ENCODE assay signal across 29 cellular contexts in genomic region chr11:94049351-94049750, GRCh38. TPM values are rescaled to one million over a fixed set of nuclear protein-coding genes. Genes with fewer than 3 reads are reported as not detected.
A peak's percentile ranks its signal among the peaks of the same experiment; 100 is the strongest.
DNase-seq lines count a peak whose midpoint lies in the region; ATAC-seq, FAIRE-seq and TF ChIP-seq lines count a peak whose summit lies in the region.
"Had no signal": no experiment of that assay in that cellular context is flagged by ENCODE, and none has a peak within 500 bp of the region (broad histone marks: within the 10 kb centered on the region; RNA-seq: fewer than 3 reads in every experiment).

No MANE protein-coding gene starts in this region.

- POLR2A ChIA-PET in HepG2 (lab: Yijun Ruan, JAX) = no interaction called here

- in situ Hi-C loops in HepG2 (cut with HindIII; ENCODE audit: extremely low pct_ligation_motif_present, low pct_unique_long_range_greater_than_20kb) = no loop called here

- no peak overlapping the region for H3K27ac Mint-ChIP-seq in activated T-cell treated with anti-CD3 and anti-CD28 coated beads, Interleukin-2, amount 50 U/mL, for 72 hours
- H3K27ac Mint-ChIP-seq: activated B cell treated with CpG ODN at 0.5 μM for 24 hours; activated naive CD8-positive, alpha-beta T cell; stimulated activated naive CD8-positive, alpha-beta T cell treated with anti-CD3 and anti-CD28 coated beads, Interleukin-15, Interleukin-2, amounts not matched to agents 100 ng/mL and 50 ng/mL, for 24 hours had no signal

- DNase-seq in DMS153 treated with DMSO at 0.1 percent for 48 hours (lab: John Stamatoyannopoulos, UW; ENCODE audit: unreplicated experiment) (peak; percentile 90), NCI-H1105 (lab: John Stamatoyannopoulos, UW) (peak; percentile 92), NCI-H2196 (lab: John Stamatoyannopoulos, UW; ENCODE audit: unreplicated experiment) (peak; percentile 67), bronchial epithelial cell (ENCODE audit: low read depth) (peak; percentile 54), right lobe of liver (no peak), HepG2 (ENCODE audit: low spot score) (no peak)
- no peak for DNase-seq in activated CD8-positive, alpha-beta memory T cell treated with anti-CD3 and anti-CD28 coated beads, Interleukin-2, amount 50 U/mL, for 4 hours
- no peak for DNase-seq in activated T-cell treated with anti-CD3 and anti-CD28 coated beads, Interleukin-2, amount 50 U/mL, for 72 hours
- DNase-seq: activated B cell treated with CpG ODN at 0.5 μM for 24 hours; activated CD4-positive, alpha-beta T cell treated with anti-CD3 and anti-CD28 coated beads, Interleukin-2, amount 50 U/mL, for 48 hours; activated CD8-positive, alpha-beta memory T cell treated with anti-CD3 and anti-CD28 coated beads, Interleukin-2, amount 50 U/mL, for 48 hours; C1 segment of cervical spinal cord; dermis blood vessel endothelial cell; NCI-H1436 treated with DMSO at 0.1 percent for 48 hours; NCI-H524 treated with DMSO at 0.1 percent for 48 hours; stimulated activated CD4-positive, alpha-beta T cell treated with anti-CD3 and anti-CD28 coated beads, Interleukin-4, amount 100 ng/mL, for 4 hours; T-helper 9 cell had no signal

- no peaks in the 10 kb centered on the region for H3K9me3 Mint-ChIP-seq in activated T-cell treated with anti-CD3 and anti-CD28 coated beads, Interleukin-2, amount 50 U/mL, for 72 hours
- H3K9me3 Mint-ChIP-seq: central memory CD8-positive, alpha-beta T cell; neural crest cell; stimulated activated naive CD8-positive, alpha-beta T cell treated with anti-CD3 and anti-CD28 coated beads, Interleukin-15, Interleukin-2, amounts not matched to agents 100 ng/mL and 50 ng/mL, for 24 hours had no signal

- ATAC-seq in right lobe of liver (no peak), HepG2 (no peak)
- ATAC-seq in activated T-cell treated with anti-CD3 and anti-CD28 coated beads, Interleukin-2, amount 50 U/mL, for 72 hours (replicated peaks in 1 of 2) = no peak
- ATAC-seq: Right ventricle myocardium inferior, sciatic nerve had no signal

- H3K36me3 ChIP-seq in bronchial epithelial cell (ENCODE audit: control insufficient read depth, insufficient read depth, low read length) (no peaks in the 10 kb centered on the region), right lobe of liver (no peaks in the 10 kb centered on the region), HepG2 (replicated peaks in 1 of 2; ENCODE audit: control insufficient read depth in 1 of 2, insufficient read depth in 2 of 2, low read length in 2 of 2) (no peaks in the 10 kb centered on the region)
- H3K36me3 ChIP-seq: ascending aorta had no signal

- no peak overlapping the region for H3K4me3 ChIP-seq in bronchial epithelial cell (ENCODE audit: low read depth, low read length)
- no peak overlapping the region for H3K4me3 ChIP-seq in right lobe of liver
- H3K4me3 ChIP-seq in HepG2 (replicated peaks in 1 of 3; ENCODE audit: insufficient read depth in 1 of 3, low read depth in 2 of 3, low read length in 3 of 3) = no peak overlapping the region
- H3K4me3 ChIP-seq: ascending aorta, lung had no signal

- no peak for FAIRE-seq in bronchial epithelial cell (lab: Jason Lieb, UNC)
- no peak for FAIRE-seq in HepG2 (lab: Jason Lieb, UNC)
- FAIRE-seq: D721Med had no signal

- H3K27me3 Mint-ChIP-seq in activated T-cell treated with anti-CD3 and anti-CD28 coated beads, Interleukin-2, amount 50 U/mL, for 72 hours (ENCODE audit: low read depth) = peaks cover 18% of the 10 kb centered on the region
- H3K27me3 Mint-ChIP-seq: activated B cell treated with CpG ODN at 0.5 μM for 24 hours had no signal

- no peaks in the 10 kb centered on the region for H3K36me3 Mint-ChIP-seq in activated T-cell treated with anti-CD3 and anti-CD28 coated beads, Interleukin-2, amount 50 U/mL, for 72 hours (ENCODE audit: insufficient read depth in 2 of 2)
- H3K36me3 Mint-ChIP-seq: activated naive CD8-positive, alpha-beta T cell had no signal

- TF ChIP-seq EP300 in HepG2 (IDR thresholded peaks at IDR 0.05; ENCODE audit: low read depth in 2 of 2, low read length in 2 of 2) (no peak), HepG2 (CRISPR knock-in tag; IDR thresholded peaks at IDR 0.05; ENCODE audit: borderline replicate concordance) (no peak)

- 60% methylated on average over 1 of the region's 1 CpG for WGBS in right lobe of liver (ENCODE audit: insufficient coverage, low coverage, low lambda C conversion rate, missing lambda C conversion rate)
- 11% methylated on average over 1 of the region's 1 CpG for WGBS in HepG2 (ENCODE audit: low lambda C conversion rate)

- no peak overlapping the region for H3K4me2 ChIP-seq in HepG2 (ENCODE audit: low read depth, low read length)

- no TSS peak for BruUV-seq in HepG2 (replicated peaks; lab: Mats Ljungman, UMichigan)

- H3K27me3 ChIP-seq in bronchial epithelial cell (ENCODE audit: control insufficient read depth, insufficient read depth, low read length) (no peaks in the 10 kb centered on the region), right lobe of liver (no peaks in the 10 kb centered on the region), HepG2 (ENCODE audit: control insufficient read depth in 1 of 2, insufficient read depth in 2 of 2, low read length in 2 of 2) (no peaks in the 10 kb centered on the region)
- H3K27me3 ChIP-seq: ascending aorta had no signal

- H3K4me1 Mint-ChIP-seq in activated T-cell treated with anti-CD3 and anti-CD28 coated beads, Interleukin-2, amount 50 U/mL, for 72 hours (ENCODE audit: low read depth) = no peaks in the 10 kb centered on the region
- H3K4me1 Mint-ChIP-seq: activated B cell treated with CpG ODN at 0.5 μM for 24 hours; central memory CD8-positive, alpha-beta T cell; neural crest cell had no signal

- H3K79me2 ChIP-seq in HepG2 (ENCODE audit: insufficient read depth, low read length) = no peaks in the 10 kb centered on the region

- TF ChIP-seq CTCF in bronchial epithelial cell (IDR thresholded peaks at IDR 0.05; ENCODE audit: insufficient read depth, low read length, severe bottlenecking) (no peak), right lobe of liver (IDR thresholded peaks at IDR 0.05) (no peak), HepG2 (CRISPR knock-in tag; IDR thresholded peaks at IDR 0.05) (no peak)

- no peak overlapping the region for H3K9ac ChIP-seq in HepG2 (ENCODE audit: insufficient read depth, low read depth, low read length)

- CTCF ChIA-PET in HepG2 (lab: Yijun Ruan, JAX; ENCODE audit: low intra/inter-chr PET ratio, low total read pairs) = no interaction called here

- no peaks in the 10 kb centered on the region for H4K20me1 ChIP-seq in HepG2 (ENCODE audit: insufficient read depth, low read length)

- no peak for TF ChIP-seq POLR2A in right lobe of liver (IDR thresholded peaks at IDR 0.05)
- TF ChIP-seq POLR2A in HepG2 (IDR thresholded peaks at IDR 0.05; ENCODE audit: insufficient read depth in 1 of 2, low read depth in 2 of 2, low read length in 2 of 2) = no peak

- H2AFZ ChIP-seq in HepG2 (ENCODE audit: low read length) = no peak overlapping the region

- H3K4me1 ChIP-seq in right lobe of liver (no peaks in the 10 kb centered on the region), HepG2 (ENCODE audit: insufficient read depth, low read length) (no peaks in the 10 kb centered on the region)
- H3K4me1 ChIP-seq: ascending aorta had no signal

- intact Hi-C loops in right lobe of liver (cut with DNase I) (no loop called here), HepG2 (cut with micrococcal nuclease; ENCODE audit: unreplicated experiment) (no loop called here)

- H3K27ac ChIP-seq in right lobe of liver (no peak overlapping the region), HepG2 (ENCODE audit: extremely low read length, insufficient read depth, low read length) (no peak overlapping the region)
- H3K27ac ChIP-seq: ascending aorta had no signal

- no peak for TF ChIP-seq RAD21 in HepG2 (CRISPR knock-in tag; IDR thresholded peaks at IDR 0.05)

- H3K9me3 ChIP-seq in right lobe of liver (no peaks in the 10 kb centered on the region), HepG2 (ENCODE audit: low read length) (no peaks in the 10 kb centered on the region)
- H3K9me3 ChIP-seq: ascending aorta had no signal

- no peak overlapping the region for H3K4me3 Mint-ChIP-seq in activated T-cell treated with anti-CD3 and anti-CD28 coated beads, Interleukin-2, amount 50 U/mL, for 72 hours
- H3K4me3 Mint-ChIP-seq: activated B cell treated with CpG ODN at 0.5 μM for 24 hours; activated naive CD8-positive, alpha-beta T cell; central memory CD8-positive, alpha-beta T cell; neural crest cell; stimulated activated naive CD8-positive, alpha-beta T cell treated with anti-CD3 and anti-CD28 coated beads, Interleukin-15, Interleukin-2, amounts not matched to agents 100 ng/mL and 50 ng/mL, for 24 hours had no signal

TF ChIP-seq in HepG2, 621 proteins besides CTCF, POLR2A, EP300 and RAD21 (continues in another document):
- TF ChIP-seq ZNF292 (CRISPR knock-in tag; IDR thresholded peaks at IDR 0.05; ENCODE audit: borderline replicate concordance, low read depth) = no peak
- TF ChIP-seq PHF5A (CRISPR knock-in tag; IDR thresholded peaks at IDR 0.05; ENCODE audit: low read depth, unreplicated experiment) = no peak
- TF ChIP-seq YEATS2 (CRISPR knock-in tag; IDR thresholded peaks at IDR 0.05; ENCODE audit: borderline replicate concordance) = no peak

RNA-seq across cellular contexts. Expression of gene HEPHL1, which starts 28.2 kb away (rescaled TPM):
- 0.26 and 0.51 TPM in 2 replicates for total RNA-seq in bronchial epithelial cell
- total RNA-seq in right lobe of liver = not detected
- not detected for total RNA-seq in activated T-cell treated with anti-CD3 and anti-CD28 coated beads, Interleukin-2, amount 50 U/mL, for 72 hours
- total RNA-seq in HepG2 (2016; rRNA removed; fragmentation: Illumina TruSeq; extraction: Trizol) = 0.04 and 0.07 TPM in 2 replicates
- total RNA-seq in HepG2 (2016; cell fraction: cytosol; rRNA removed; fragmentation: Illumina TruSeq; extraction: Trizol; ENCODE audit: low read depth) = not detected in 2 replicates
- 0.02 and 0.09 TPM in 2 replicates for total RNA-seq in HepG2 (2016; cell fraction: insoluble cytoplasmic fraction; rRNA removed; fragmentation: Illumina TruSeq; extraction: Trizol)
- 0.03 TPM in 1 of 2 replicates, not detected in the other for total RNA-seq in HepG2 (2016; cell fraction: membrane; rRNA removed; fragmentation: Illumina TruSeq; extraction: Trizol)
- not detected in 2 replicates for total RNA-seq in HepG2 (2016; cell fraction: nucleus; rRNA removed; fragmentation: Illumina TruSeq; extraction: Trizol)
- 0.05 and 0.10 TPM in 2 replicates for polyA plus RNA-seq in HepG2 (2011; rRNA removed)
- polyA plus RNA-seq in HepG2 (2011; cell fraction: cytosol; rRNA removed) = 0.01 and 0.09 TPM in 2 replicates
- polyA plus RNA-seq in HepG2 (2011; cell fraction: nucleus; rRNA removed) = 0.07 TPM in 1 of 2 replicates, not detected in the other
- polyA plus RNA-seq in HepG2 (2012) = 0.17 TPM in 2 replicates
- not detected in 2 replicates for polyA plus RNA-seq in HepG2 (2016; cell fraction: cytosol; fragmentation: Illumina TruSeq; extraction: Trizol; ENCODE audit: low read depth)
- 0.04 and 0.05 TPM in 2 replicates for polyA plus RNA-seq in HepG2 (2016; cell fraction: insoluble cytoplasmic fraction; fragmentation: Illumina TruSeq; extraction: Trizol; ENCODE audit: low read depth)
- polyA plus RNA-seq in HepG2 (2016; cell fraction: membrane; fragmentation: Illumina TruSeq; extraction: Trizol; ENCODE audit: low read depth) = not detected in 2 replicates
- not detected in 2 replicates for polyA plus RNA-seq in HepG2 (2016; cell fraction: nucleus; fragmentation: Illumina TruSeq; extraction: Trizol; ENCODE audit: insufficient read depth, low read depth)
- polyA minus RNA-seq in HepG2 (2011; rRNA and poly(A)+ RNA removed; ENCODE audit: low replicate concordance) = 0.07 and 0.16 TPM in 2 replicates
- polyA minus RNA-seq in HepG2 (2011; cell fraction: cytosol; rRNA and poly(A)+ RNA removed) = 0.18 TPM in 1 of 2 replicates, not detected in the other
- polyA minus RNA-seq in HepG2 (2011; cell fraction: nucleus; rRNA and poly(A)+ RNA removed) = 0.13 and 0.37 TPM in 2 replicates
- total RNA-seq: activated B cell treated with CpG ODN at 0.5 μM for 24 hours, ascending aorta, dermis blood vessel endothelial cell, G401, kidney epithelial cell, lung, neural crest cell, posterior vena cava, Right ventricle myocardium inferior, sciatic nerve had no signal
- polyA plus RNA-seq: lung had no signal

Comparison
In these comparisons a context has a peak if more than half of its experiments do, and no peak if none do; other contexts are left out.
1. DNase-seq: peak in DMS153 treated with DMSO at 0.1 percent for 48 hours (single experiment), NCI-H1105 (single experiment), NCI-H2196 (single experiment) and bronchial epithelial cell (single experiment); none in activated CD8-positive, alpha-beta memory T cell treated with anti-CD3 and anti-CD28 coated beads, Interleukin-2, amount 50 U/mL, for 4 hours (single experiment), right lobe of liver (0 of 3), activated T-cell treated with anti-CD3 and anti-CD28 coated beads, Interleukin-2, amount 50 U/mL, for 72 hours (0 of 2) and HepG2 (single experiment).